Comparison of ENCODE assay signal across 1 cellular context in the genomic region with DNA sequence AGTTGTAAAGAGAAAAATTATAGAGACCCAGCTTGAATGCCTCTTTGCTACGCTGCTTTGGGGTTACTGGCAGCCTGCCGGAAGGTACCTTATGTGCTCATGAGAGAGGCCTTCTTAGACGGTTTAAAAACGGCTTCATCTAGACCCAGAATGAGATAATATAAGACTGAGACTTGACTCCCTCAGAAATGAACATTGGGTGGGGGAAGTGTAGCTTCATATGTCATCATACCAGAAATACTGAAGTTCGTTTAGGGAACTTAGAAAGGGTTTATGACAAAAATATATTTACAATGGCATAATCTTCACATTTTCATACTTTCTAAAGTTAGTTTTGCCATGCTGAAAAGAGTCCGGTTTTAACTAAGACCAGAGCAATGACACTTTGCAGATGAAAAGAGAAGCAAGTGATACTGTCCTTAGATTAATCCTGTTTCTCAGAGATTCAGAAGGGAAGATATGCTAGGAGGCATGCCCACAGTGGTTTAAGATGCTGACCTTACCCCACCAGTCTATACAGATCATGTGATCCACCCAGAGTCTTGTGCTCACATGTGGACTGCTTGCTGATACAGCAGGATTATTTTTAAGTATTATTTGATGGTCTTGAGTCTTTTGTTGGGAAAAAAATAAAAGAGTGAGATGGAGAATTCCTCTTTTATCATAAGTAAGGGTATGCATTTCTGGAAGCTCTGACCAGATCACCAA.
TF ChIP-seq lines count a peak whose summit lies in the region.

No MANE protein-coding gene starts in this region.

TF ChIP-seq in GM23338, 12 proteins besides CTCF, POLR2A, EP300 and RAD21 (continued from another document):
- TF ChIP-seq, protein P1, sequence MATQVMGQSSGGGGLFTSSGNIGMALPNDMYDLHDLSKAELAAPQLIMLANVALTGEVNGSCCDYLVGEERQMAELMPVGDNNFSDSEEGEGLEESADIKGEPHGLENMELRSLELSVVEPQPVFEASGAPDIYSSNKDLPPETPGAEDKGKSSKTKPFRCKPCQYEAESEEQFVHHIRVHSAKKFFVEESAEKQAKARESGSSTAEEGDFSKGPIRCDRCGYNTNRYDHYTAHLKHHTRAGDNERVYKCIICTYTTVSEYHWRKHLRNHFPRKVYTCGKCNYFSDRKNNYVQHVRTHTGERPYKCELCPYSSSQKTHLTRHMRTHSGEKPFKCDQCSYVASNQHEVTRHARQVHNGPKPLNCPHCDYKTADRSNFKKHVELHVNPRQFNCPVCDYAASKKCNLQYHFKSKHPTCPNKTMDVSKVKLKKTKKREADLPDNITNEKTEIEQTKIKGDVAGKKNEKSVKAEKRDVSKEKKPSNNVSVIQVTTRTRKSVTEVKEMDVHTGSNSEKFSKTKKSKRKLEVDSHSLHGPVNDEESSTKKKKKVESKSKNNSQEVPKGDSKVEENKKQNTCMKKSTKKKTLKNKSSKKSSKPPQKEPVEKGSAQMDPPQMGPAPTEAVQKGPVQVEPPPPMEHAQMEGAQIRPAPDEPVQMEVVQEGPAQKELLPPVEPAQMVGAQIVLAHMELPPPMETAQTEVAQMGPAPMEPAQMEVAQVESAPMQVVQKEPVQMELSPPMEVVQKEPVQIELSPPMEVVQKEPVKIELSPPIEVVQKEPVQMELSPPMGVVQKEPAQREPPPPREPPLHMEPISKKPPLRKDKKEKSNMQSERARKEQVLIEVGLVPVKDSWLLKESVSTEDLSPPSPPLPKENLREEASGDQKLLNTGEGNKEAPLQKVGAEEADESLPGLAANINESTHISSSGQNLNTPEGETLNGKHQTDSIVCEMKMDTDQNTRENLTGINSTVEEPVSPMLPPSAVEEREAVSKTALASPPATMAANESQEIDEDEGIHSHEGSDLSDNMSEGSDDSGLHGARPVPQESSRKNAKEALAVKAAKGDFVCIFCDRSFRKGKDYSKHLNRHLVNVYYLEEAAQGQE (IDR thresholded peaks at IDR 0.05; ENCODE audit: unreplicated experiment), result no peak
- TF ChIP-seq EZH2 (IDR thresholded peaks at IDR 0.05; ENCODE audit: low read depth, unreplicated experiment) (no peak), ZNF114 (CRISPR knock-in tag; IDR thresholded peaks at IDR 0.05) (no peak), ZNF331 (CRISPR knock-in tag; IDR thresholded peaks at IDR 0.05; ENCODE audit: low read depth) (no peak), POLR2AphosphoS5 (IDR thresholded peaks at IDR 0.05; ENCODE audit: low read depth) (no peak), EZH2phosphoT487 (IDR thresholded peaks at IDR 0.05; ENCODE audit: unreplicated experiment) (no peak), JUNB (IDR thresholded peaks at IDR 0.05; ENCODE audit: unreplicated experiment) (no peak), CREB1 (CRISPR knock-in tag; IDR thresholded peaks at IDR 0.05; ENCODE audit: low read depth) (no peak), STAT1 (IDR thresholded peaks at IDR 0.05; ENCODE audit: unreplicated experiment) (no peak)
- TF ChIP-seq, protein P2, sequence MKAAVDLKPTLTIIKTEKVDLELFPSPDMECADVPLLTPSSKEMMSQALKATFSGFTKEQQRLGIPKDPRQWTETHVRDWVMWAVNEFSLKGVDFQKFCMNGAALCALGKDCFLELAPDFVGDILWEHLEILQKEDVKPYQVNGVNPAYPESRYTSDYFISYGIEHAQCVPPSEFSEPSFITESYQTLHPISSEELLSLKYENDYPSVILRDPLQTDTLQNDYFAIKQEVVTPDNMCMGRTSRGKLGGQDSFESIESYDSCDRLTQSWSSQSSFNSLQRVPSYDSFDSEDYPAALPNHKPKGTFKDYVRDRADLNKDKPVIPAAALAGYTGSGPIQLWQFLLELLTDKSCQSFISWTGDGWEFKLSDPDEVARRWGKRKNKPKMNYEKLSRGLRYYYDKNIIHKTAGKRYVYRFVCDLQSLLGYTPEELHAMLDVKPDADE (IDR thresholded peaks at IDR 0.05), result no peak
